ENCODE assay signal across 13 cellular contexts in the genomic region with DNA sequence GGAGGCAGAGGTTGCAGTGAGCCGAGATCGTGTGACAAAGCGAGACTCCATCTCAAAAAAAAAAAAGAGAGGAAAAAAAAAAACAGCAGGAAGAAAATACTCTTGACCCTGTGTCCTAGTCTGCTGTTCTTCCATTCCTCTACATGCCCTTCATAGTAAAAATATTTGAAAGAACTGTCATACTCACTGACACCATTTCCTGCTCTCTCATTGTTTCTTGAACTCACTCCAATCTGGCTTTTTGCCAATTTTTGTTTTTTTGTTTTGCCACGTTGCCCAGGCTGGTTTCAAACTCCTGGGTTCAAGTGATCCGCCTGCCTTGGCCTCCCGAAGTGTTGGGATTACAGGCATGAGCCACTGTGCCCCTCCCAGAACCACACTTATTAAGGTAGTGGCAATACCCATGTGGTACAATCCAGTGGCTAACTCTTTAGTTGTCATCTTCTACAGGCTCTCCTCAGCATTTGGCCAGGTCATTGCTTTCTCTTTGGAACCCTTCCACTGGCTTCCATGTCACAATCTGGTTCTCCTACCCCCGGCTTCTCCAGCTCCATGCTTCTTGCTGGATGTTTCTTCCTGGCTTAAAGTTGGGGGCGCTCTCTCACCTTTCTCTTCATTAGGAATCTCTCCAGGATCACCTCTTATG. TPM values are rescaled to one million over a fixed set of nuclear protein-coding genes. Genes with fewer than 3 reads are reported as not detected.
DNase-seq lines count a peak whose midpoint lies in the region; ATAC-seq and TF ChIP-seq lines count a peak whose summit lies in the region.
"Had no signal": no experiment of that assay in that cellular context is flagged by ENCODE, and none has a peak within 500 bp of the region (broad histone marks: within the 10 kb centered on the region; RNA-seq: fewer than 3 reads in every experiment).

No MANE protein-coding gene starts in this region.

- peak overlapping the region; percentile 40 to 69 for H3K27ac ChIP-seq in ascending aorta
- H3K27ac ChIP-seq in thoracic aorta: peak overlapping the region; percentile 37
- H3K27ac ChIP-seq: neural progenitor cell had no signal

- peak; percentile 25 for DNase-seq in NCI-H345 (lab: John Stamatoyannopoulos, UW)
- DNase-seq in NCI-H345 treated with DMSO at 0.1 percent for 48 hours (lab: John Stamatoyannopoulos, UW; ENCODE audit: unreplicated experiment): no peak
- DNase-seq in ascending aorta (ENCODE audit: low spot score in 2 of 2): peak in 1 of 2 donors; percentile 71
- peak; percentile 37 for DNase-seq in glomerular visceral epithelial cell (ENCODE audit: extremely low spot score)
- no peak for DNase-seq in thoracic aorta (ENCODE audit: low spot score)
- no peak for DNase-seq in natural killer cell treated with Interleukin-12 subunit alpha and Interleukin-12 subunit beta and Interleukin-15 and Interleukin-18, amount 100 ng/mL, for 72 hours (ENCODE audit: low spot score)
- no peak for DNase-seq in T-helper 2 cell treated with Interferon-gamma antibody and Interleukin-4, amounts not matched to agents 5 μg/mL and 100 μg/mL, for 36 hours (ENCODE audit: low spot score)
- DNase-seq: activated T-cell treated with anti-CD3 and anti-CD28 coated beads, Interleukin-2, amount 50 U/mL, for 72 hours; cortex of kidney; NCI-H1436; OCI-M1 had no signal

- H3K27me3 Mint-ChIP-seq in natural killer cell treated with Interleukin-12 subunit alpha and Interleukin-12 subunit beta and Interleukin-15 and Interleukin-18, amount 100 ng/mL, for 72 hours: peaks cover 29 to 47% of the 10 kb centered on the region in 2 donors
- peaks cover 5% of the 10 kb centered on the region for H3K27me3 Mint-ChIP-seq in T-helper 2 cell treated with Interferon-gamma antibody and Interleukin-4, amounts not matched to agents 5 μg/mL and 100 μg/mL, for 36 hours (ENCODE audit: low read depth)

- H3K4me1 Mint-ChIP-seq in natural killer cell treated with Interleukin-12 subunit alpha and Interleukin-12 subunit beta and Interleukin-15 and Interleukin-18, amount 100 ng/mL, for 72 hours (ENCODE audit: low read depth in 2 of 2): no peaks in the 10 kb centered on the region
- no peaks in the 10 kb centered on the region for H3K4me1 Mint-ChIP-seq in T-helper 2 cell treated with Interferon-gamma antibody and Interleukin-4, amounts not matched to agents 5 μg/mL and 100 μg/mL, for 36 hours (ENCODE audit: low read depth)
- H3K4me1 Mint-ChIP-seq: neural progenitor cell had no signal

- H3K4me1 ChIP-seq in ascending aorta (peaks cover 4 to 33% of the 10 kb centered on the region in 2 donors), thoracic aorta (ENCODE audit: control insufficient read depth in 1 of 2, low read depth in 2 of 2) (peaks cover 27 to 61% of the 10 kb centered on the region in 2 donors)
- H3K4me1 ChIP-seq: neural progenitor cell had no signal

- peaks cover 11% of the 10 kb centered on the region for H3K36me3 Mint-ChIP-seq in natural killer cell treated with Interleukin-12 subunit alpha and Interleukin-12 subunit beta and Interleukin-15 and Interleukin-18, amount 100 ng/mL, for 72 hours
- peaks cover 3% of the 10 kb centered on the region for H3K36me3 Mint-ChIP-seq in T-helper 2 cell treated with Interferon-gamma antibody and Interleukin-4, amounts not matched to agents 5 μg/mL and 100 μg/mL, for 36 hours (ENCODE audit: low read depth)

- H3K4me3 Mint-ChIP-seq in natural killer cell treated with Interleukin-12 subunit alpha and Interleukin-12 subunit beta and Interleukin-15 and Interleukin-18, amount 100 ng/mL, for 72 hours: no peak overlapping the region
- H3K4me3 Mint-ChIP-seq in T-helper 2 cell treated with Interferon-gamma antibody and Interleukin-4, amounts not matched to agents 5 μg/mL and 100 μg/mL, for 36 hours: no peak overlapping the region
- H3K4me3 Mint-ChIP-seq: activated T-cell treated with anti-CD3 and anti-CD28 coated beads, Interleukin-2, amount 50 U/mL, for 72 hours; neural progenitor cell had no signal

- H3K27me3 ChIP-seq in ascending aorta (no peaks in the 10 kb centered on the region), thoracic aorta (replicated peaks; ENCODE audit: insufficient read depth) (no peaks in the 10 kb centered on the region)
- H3K27me3 ChIP-seq: neural progenitor cell had no signal

- H3K4me3 ChIP-seq in ascending aorta: peak overlapping the region in 1 of 2 donors; percentile 6
- no peak overlapping the region for H3K4me3 ChIP-seq in thoracic aorta
- H3K4me3 ChIP-seq: neural progenitor cell had no signal

- H3K27ac Mint-ChIP-seq in natural killer cell treated with Interleukin-12 subunit alpha and Interleukin-12 subunit beta and Interleukin-15 and Interleukin-18, amount 100 ng/mL, for 72 hours: no peak overlapping the region
- no peak overlapping the region for H3K27ac Mint-ChIP-seq in T-helper 2 cell treated with Interferon-gamma antibody and Interleukin-4, amounts not matched to agents 5 μg/mL and 100 μg/mL, for 36 hours
- H3K27ac Mint-ChIP-seq: activated T-cell treated with anti-CD3 and anti-CD28 coated beads, Interleukin-2, amount 50 U/mL, for 72 hours; neural progenitor cell had no signal

- intact Hi-C loops in ascending aorta (cut with DNase I): no loop called here

- no peaks in the 10 kb centered on the region for H3K36me3 ChIP-seq in ascending aorta
- H3K36me3 ChIP-seq in thoracic aorta: no peaks in the 10 kb centered on the region
- H3K36me3 ChIP-seq: neural progenitor cell had no signal

- ATAC-seq in thoracic aorta (ENCODE audit: insufficient number of reproducible peaks, low FRiP score, low read depth) (peak; percentile 84), HG03571 (IDR thresholded peaks at IDR 0.05; ENCODE audit: unreplicated experiment) (no peak)
- no peak for ATAC-seq in natural killer cell treated with Interleukin-12 subunit alpha and Interleukin-12 subunit beta and Interleukin-15 and Interleukin-18, amount 100 ng/mL, for 72 hours
- ATAC-seq: activated T-cell treated with anti-CD3 and anti-CD28 coated beads, Interleukin-2, amount 50 U/mL, for 72 hours had no signal

- TF ChIP-seq CTCF in ascending aorta (IDR thresholded peaks at IDR 0.05): no peak
- TF ChIP-seq CTCF in thoracic aorta (IDR thresholded peaks at IDR 0.05): no peak

- no peaks in the 10 kb centered on the region for H3K9me3 ChIP-seq in ascending aorta
- no peaks in the 10 kb centered on the region for H3K9me3 ChIP-seq in thoracic aorta

- peaks cover 7% of the 10 kb centered on the region for H3K9me3 Mint-ChIP-seq in natural killer cell treated with Interleukin-12 subunit alpha and Interleukin-12 subunit beta and Interleukin-15 and Interleukin-18, amount 100 ng/mL, for 72 hours
- peaks cover 25% of the 10 kb centered on the region for H3K9me3 Mint-ChIP-seq in T-helper 2 cell treated with Interferon-gamma antibody and Interleukin-4, amounts not matched to agents 5 μg/mL and 100 μg/mL, for 36 hours

RNA-seq across cellular contexts. Expression of a gene that starts 12.9 kb away (rescaled TPM):
- total RNA-seq in ascending aorta (30.3 TPM), thoracic aorta (10 to 100 TPM; 41.2 to 63.8 TPM)
- total RNA-seq in natural killer cell treated with Interleukin-12 subunit alpha and Interleukin-12 subunit beta and Interleukin-15 and Interleukin-18, amount 100 ng/mL, for 72 hours: under 1 TPM; 0.47 to 0.90 TPM

Comparison
In these comparisons a context has a peak if more than half of its experiments do, and no peak if none do; other contexts are left out.
1. DNase-seq: peak in NCI-H345 (single experiment) and glomerular visceral epithelial cell (single experiment); none in NCI-H345 treated with DMSO at 0.1 percent for 48 hours (single experiment), thoracic aorta (single experiment), natural killer cell treated with Interleukin-12 subunit alpha and Interleukin-12 subunit beta and Interleukin-15 and Interleukin-18, amount 100 ng/mL, for 72 hours (single experiment) and T-helper 2 cell treated with Interferon-gamma antibody and Interleukin-4, amounts not matched to agents 5 μg/mL and 100 μg/mL, for 36 hours (single experiment).
2. RNA of a gene that starts 12.9 kb away (total RNA-seq): 41.2 to 63.8 TPM in thoracic aorta and 30.3 TPM in ascending aorta (single experiment); 0.47 to 0.90 TPM in natural killer cell treated with Interleukin-12 subunit alpha and Interleukin-12 subunit beta and Interleukin-15 and Interleukin-18, amount 100 ng/mL, for 72 hours; every median in the first group is over 10 times any median in the second.